ENCODE assay signal across 7 cellular contexts in the genomic region with DNA sequence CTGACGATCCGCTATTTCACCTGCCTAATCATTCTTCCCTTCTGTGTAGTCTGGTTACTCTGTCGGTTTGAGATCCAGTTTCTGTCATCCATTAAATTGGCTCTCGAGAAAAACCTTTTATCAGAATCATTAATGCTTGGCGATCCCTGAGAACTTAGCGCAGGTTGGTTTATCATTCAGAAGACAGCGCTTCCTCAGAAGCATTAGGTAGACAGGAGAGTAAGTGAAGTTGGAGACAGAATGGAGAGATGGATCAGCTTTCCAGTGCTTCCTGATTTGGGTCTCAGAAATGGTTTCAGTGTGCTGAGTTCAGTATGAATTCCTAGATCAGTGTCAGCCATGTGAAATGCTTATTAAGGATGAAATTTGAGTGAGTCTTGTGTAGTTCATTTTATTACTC. TPM values are rescaled to one million over a fixed set of nuclear protein-coding genes. Genes with fewer than 3 reads are reported as not detected.
A peak's percentile ranks its signal among the peaks of the same experiment; 100 is the strongest.
DNase-seq lines count a peak whose midpoint lies in the region; ATAC-seq and TF ChIP-seq lines count a peak whose summit lies in the region.

No MANE protein-coding gene starts in this region.

- ATAC-seq in HG03469 (IDR thresholded peaks at IDR 0.05; ENCODE audit: unreplicated experiment): no peak

- H3K9me3 ChIP-seq in MG63: no peaks in the 10 kb centered on the region; the same call in 1 of the 2 replicates

- DNase-seq in GM03348 (ENCODE audit: low spot score): peak; percentile 9
- DNase-seq in MG63: no peak
- DNase-seq in astrocyte of the spinal cord (ENCODE audit: low read depth, low spot score): peak; percentile 15
- peak; percentile 11 for DNase-seq in medulla oblongata (ENCODE audit: extremely low spot score)
- no peak for DNase-seq in AG08396 (ENCODE audit: low spot score)
- no peak for DNase-seq in COLO668 (lab: John Stamatoyannopoulos, UW; ENCODE audit: unreplicated experiment)

- in situ Hi-C loops in astrocyte of the spinal cord (cut with HindIII; ENCODE audit: low sequenced_read_pairs): no loop called here

- TF ChIP-seq CTCF in astrocyte of the spinal cord (IDR thresholded peaks at IDR 0.05; ENCODE audit: low read depth, low read length): no peak

- peak overlapping the region; percentile 94 for H3K4me3 ChIP-seq in MG63
- H3K4me3 ChIP-seq in astrocyte of the spinal cord (ENCODE audit: low read depth, low read length): peak overlapping the region; percentile 92

- H3K36me3 ChIP-seq in MG63: peaks cover 32% of the 10 kb centered on the region

- no peaks in the 10 kb centered on the region for H3K27me3 ChIP-seq in MG63

RNA-seq across cellular contexts. Expression of gene USP1, which starts 1.3 kb away (rescaled TPM):
- total RNA-seq in MG63 (2014; rRNA removed; shearing (Covaris generic); ENCODE audit: low replicate concordance): 39.8 and 71.3 TPM in 2 replicates

Comparison
In these comparisons a context has a peak if more than half of its experiments do, and no peak if none do; other contexts are left out.
1. DNase-seq: peak in GM03348 (single experiment), astrocyte of the spinal cord (single experiment) and medulla oblongata (single experiment); none in MG63 (single experiment), AG08396 (single experiment) and COLO668 (single experiment).